9 cellular contexts compared by ENCODE assay signal in genomic region chr9:137029058-137029922, GRCh38. TPM values are rescaled to one million over a fixed set of nuclear protein-coding genes. Genes with fewer than 3 reads are reported as not detected.
DNase-seq lines count a peak whose midpoint lies in the region; ATAC-seq and TF ChIP-seq lines count a peak whose summit lies in the region.
"Had no signal": no experiment of that assay in that cellular context is flagged by ENCODE, and none has a peak within 500 bp of the region (broad histone marks: within the 10 kb centered on the region; RNA-seq: fewer than 3 reads in every experiment).

No MANE protein-coding gene starts in this region.

- intact Hi-C loops in CD4-positive, alpha-beta T cell (cut with DNase I, micrococcal nuclease): loop anchor here in 1 of 2 experiments (2.0 to 5.0 kb wide), 3 partner anchors 36 to 142 kb away; partner anchors contain the start of gene TRAF2

- H3K4me1 ChIP-seq in muscle layer of duodenum (ENCODE audit: control insufficient read depth in 1 of 2, insufficient read depth in 2 of 2, low read length in 2 of 2): peaks cover 0 to 39% of the 10 kb centered on the region in 2 donors

- H3K4me1 Mint-ChIP-seq in CD4-positive, alpha-beta T cell (ENCODE audit: low read depth): peaks cover 44% of the 10 kb centered on the region

- no peaks in the 10 kb centered on the region for H3K9me3 Mint-ChIP-seq in CD4-positive, alpha-beta T cell

- H3K36me3 Mint-ChIP-seq in CD4-positive, alpha-beta T cell (ENCODE audit: low read depth): no peaks in the 10 kb centered on the region

- H3K27me3 Mint-ChIP-seq in CD4-positive, alpha-beta T cell: no peaks in the 10 kb centered on the region

- no peaks in the 10 kb centered on the region for H3K9me3 ChIP-seq in CD4-positive, alpha-beta T cell (ENCODE audit: control insufficient read depth, low read length)
- H3K9me3 ChIP-seq in muscle layer of duodenum (ENCODE audit: control insufficient read depth in 1 of 2, low read length in 2 of 2): no peaks in the 10 kb centered on the region

- CTCF ChIA-PET in CD4-positive, alpha-beta T cell (lab: Charles Lee): interaction anchor here (0.5 to 3.0 kb wide), 27 partner anchors 10 to 271 kb away, joined by 3 to 23 read pairs (median 4); partner anchors contain the start of genes AJM1, CLIC3, FBXW5 and LCN8

- TF ChIP-seq CTCF in CD4-positive, alpha-beta T cell (IDR thresholded peaks at IDR 0.05): peak; percentile 67
- TF ChIP-seq CTCF in epithelial cell of proximal tubule (conservative IDR thresholded peaks at IDR 0.05; ENCODE audit: low read depth, low read length): peak; percentile 92

- H3K4me3 Mint-ChIP-seq in CD4-positive, alpha-beta T cell: peak overlapping the region; percentile 90

- POLR2A ChIA-PET in CD4-positive, alpha-beta T cell (lab: Charles Lee): interaction anchor here (0.6 to 2.4 kb wide), 8 partner anchors 33 to 301 kb away, joined by 3 to 11 read pairs (median 4); partner anchors contain the start of genes CLIC3, FBXW5, MAN1B1 and PAXX

- peak overlapping the region; percentile 55 for H3K27ac Mint-ChIP-seq in CD4-positive, alpha-beta T cell

- peak overlapping the region; percentile 75 for H3K4me3 ChIP-seq in epithelial cell of proximal tubule (ENCODE audit: low read depth, low read length)
- peak overlapping the region; percentile 42 to 59 for H3K4me3 ChIP-seq in muscle layer of duodenum (ENCODE audit: low read depth in 1 of 2, low read length in 2 of 2)

- DNase-seq in CD4-positive, alpha-beta T cell: peak; percentile 49 to 74 (median 59)
- DNase-seq in NOMO-1 (lab: John Stamatoyannopoulos, UW; ENCODE audit: unreplicated experiment in 2 of 2) (peak; percentile 75 to 79), epithelial cell of proximal tubule (ENCODE audit: low read depth) (no peak)
- DNase-seq in activated CD8-positive, alpha-beta memory T cell treated with anti-CD3 and anti-CD28 coated beads, Interleukin-2, amount 50 U/mL, for 48 hours: peak; percentile 93
- peak; percentile 44 to 54 for DNase-seq in stimulated activated CD8-positive, alpha-beta memory T cell treated with anti-CD3 and anti-CD28 coated beads, Interleukin-7, amount 100 ng/mL, for 1 hour (ENCODE audit: low read depth in 2 of 2)

- no peaks in the 10 kb centered on the region for H3K27me3 ChIP-seq in CD4-positive, alpha-beta T cell (ENCODE audit: control insufficient read depth, insufficient read depth, low read length)
- H3K27me3 ChIP-seq in muscle layer of duodenum (ENCODE audit: low read depth, low read length): no peaks in the 10 kb centered on the region

- peak; percentile 27 for ATAC-seq in CD4-positive, alpha-beta T cell (ENCODE audit: poor library complexity)
- ATAC-seq in GM21723 (IDR thresholded peaks at IDR 0.05; ENCODE audit: unreplicated experiment) (peak; percentile 35), GM18511 (IDR thresholded peaks at IDR 0.05; ENCODE audit: unreplicated experiment) (no peak)

- peak overlapping the region; percentile 7 for H3K27ac ChIP-seq in CD4-positive, alpha-beta T cell (ENCODE audit: low read depth, low read length)
- no peak overlapping the region for H3K27ac ChIP-seq in muscle layer of duodenum (ENCODE audit: low read length)

- H3K36me3 ChIP-seq in muscle layer of duodenum (ENCODE audit: control insufficient read depth in 1 of 2, insufficient read depth in 2 of 2, low read length in 2 of 2): no peaks in the 10 kb centered on the region

RNA-seq across cellular contexts. Expression of gene ABCA2, which starts 1.3 kb away (rescaled TPM):
- total RNA-seq in CD4-positive, alpha-beta T cell: 10 to 100 TPM; 80.1 to 86.8 TPM
- total RNA-seq in epithelial cell of proximal tubule: 3.0 and 7.6 TPM in 2 replicates

RNA-seq across cellular contexts. Expression of gene FUT7, which starts 2.6 kb away (rescaled TPM):
- total RNA-seq in CD4-positive, alpha-beta T cell: 1 to 10 TPM; 1.7 to 1.8 TPM
- not detected in 2 replicates for total RNA-seq in epithelial cell of proximal tubule

RNA-seq across cellular contexts. Expression of gene NPDC1, which starts 16.7 kb away (rescaled TPM):
- total RNA-seq in CD4-positive, alpha-beta T cell: 10 to 100 TPM; 15.3 to 16.0 TPM
- 19.7 and 47.7 TPM in 2 replicates for total RNA-seq in epithelial cell of proximal tubule

RNA-seq across cellular contexts. Expression of gene ENTPD2, which starts 24.6 kb away (rescaled TPM):
- total RNA-seq in CD4-positive, alpha-beta T cell: not detected
- total RNA-seq in epithelial cell of proximal tubule: 0.87 TPM in 1 of 2 replicates, not detected in the other
- total RNA-seq: T-helper 2 cell treated with Interferon-gamma antibody and Interleukin-4, amounts not matched to agents 100 ng/mL and 5 ng/mL, for 36 hours had no signal

RNA-seq across cellular contexts. Expression of gene CLIC3, which starts 32.9 kb away (rescaled TPM):
- 1 to 10 TPM; 2.1 to 2.8 TPM for total RNA-seq in CD4-positive, alpha-beta T cell
- 2.2 and 2.4 TPM in 2 replicates for total RNA-seq in epithelial cell of proximal tubule
